In genomic region chr12:1795785-1796514, GRCh38 we compare ENCODE assay signal across 8 cellular contexts. TPM values are rescaled to one million over a fixed set of nuclear protein-coding genes. Genes with fewer than 3 reads are reported as not detected.
DNase-seq lines count a peak whose midpoint lies in the region; ATAC-seq and TF ChIP-seq lines count a peak whose summit lies in the region.

No MANE protein-coding gene starts in this region.

- peak overlapping the region; percentile 88 for H3K4me3 Mint-ChIP-seq in activated naive CD4-positive, alpha-beta T cell treated with anti-CD3 and anti-CD28 coated beads, Interleukin-2, amount 10 ng/mL, durations not matched to agents 7 days and 5 days
- no peak overlapping the region for H3K4me3 Mint-ChIP-seq in osteocyte (ENCODE audit: unreplicated experiment)

- no peaks in the 10 kb centered on the region for H3K36me3 Mint-ChIP-seq in activated naive CD4-positive, alpha-beta T cell treated with anti-CD3 and anti-CD28 coated beads, Interleukin-2, amount 10 ng/mL, durations not matched to agents 7 days and 5 days
- no peaks in the 10 kb centered on the region for H3K36me3 Mint-ChIP-seq in osteocyte (ENCODE audit: unreplicated experiment)

- H3K27me3 Mint-ChIP-seq in activated naive CD4-positive, alpha-beta T cell treated with anti-CD3 and anti-CD28 coated beads, Interleukin-2, amount 10 ng/mL, durations not matched to agents 7 days and 5 days = peaks cover 15% of the 10 kb centered on the region
- H3K27me3 Mint-ChIP-seq in osteocyte (ENCODE audit: unreplicated experiment) = no peaks in the 10 kb centered on the region

- peaks cover 0 to 22% of the 10 kb centered on the region in 2 donors for H3K4me1 ChIP-seq in thoracic aorta (ENCODE audit: control insufficient read depth in 1 of 2, low read depth in 2 of 2)

- CTCF ChIA-PET in activated naive CD4-positive, alpha-beta T cell treated with anti-CD3 and anti-CD28 coated beads, Interleukin-2, amount 10 ng/mL, durations not matched to agents 7 days and 5 days (lab: Charles Lee) = interaction anchor here (1.1 to 17.3 kb wide), 3 partner anchors 124 to 144 kb away, joined by 3 to 326 read pairs (median 110); no protein-coding TSS in a partner anchor

- peak; percentile 79 for ATAC-seq in thoracic aorta (ENCODE audit: insufficient number of reproducible peaks, low FRiP score, low read depth)

- no peaks in the 10 kb centered on the region for H3K36me3 ChIP-seq in GM06990 (ENCODE audit: control insufficient read depth, insufficient read depth, low read length)
- H3K36me3 ChIP-seq in thoracic aorta = no peaks in the 10 kb centered on the region

- peaks cover 21% of the 10 kb centered on the region for H3K4me1 Mint-ChIP-seq in activated naive CD4-positive, alpha-beta T cell treated with anti-CD3 and anti-CD28 coated beads, Interleukin-2, amount 10 ng/mL, durations not matched to agents 7 days and 5 days
- H3K4me1 Mint-ChIP-seq in osteocyte (ENCODE audit: unreplicated experiment) = peaks cover 9% of the 10 kb centered on the region

- TF ChIP-seq CTCF in GM06990 (IDR thresholded peaks at IDR 0.05; ENCODE audit: insufficient read depth, low read length, poor library complexity, severe bottlenecking) (peak; percentile 47), osteocyte (IDR thresholded peaks at IDR 0.05) (peak; percentile 100), thoracic aorta (IDR thresholded peaks at IDR 0.05) (peak; percentile 100)

- H3K27ac ChIP-seq in thoracic aorta = peak overlapping the region; percentile 47 to 63

- H3K4me3 ChIP-seq in GM06990 (replicated peaks; ENCODE audit: low read depth, low read length) (peak overlapping the region; percentile 76), thoracic aorta (peak overlapping the region; percentile 70)

- no peaks in the 10 kb centered on the region for H3K9me3 Mint-ChIP-seq in activated naive CD4-positive, alpha-beta T cell treated with anti-CD3 and anti-CD28 coated beads, Interleukin-2, amount 10 ng/mL, durations not matched to agents 7 days and 5 days
- no peaks in the 10 kb centered on the region for H3K9me3 Mint-ChIP-seq in osteocyte (ENCODE audit: unreplicated experiment)

- DNase-seq in GM06990 (ENCODE audit: extremely low read depth, insufficient read length) (peak; percentile 96), H4 (ENCODE audit: low spot score) (peak; percentile 82), LoVo (ENCODE audit: low spot score) (peak; percentile 94), SK-N-DZ (ENCODE audit: low spot score) (peak; percentile 81), germinal center (ENCODE audit: low spot score) (peak; percentile 93), osteocyte (ENCODE audit: extremely low spot score, unreplicated experiment) (peak; percentile 93), thoracic aorta (ENCODE audit: low spot score) (peak; percentile 53)
- peak; percentile 95 for DNase-seq in activated naive CD4-positive, alpha-beta T cell treated with anti-CD3 and anti-CD28 coated beads, Interleukin-2, amount 10 ng/mL, durations not matched to agents 7 days and 5 days

- no peaks in the 10 kb centered on the region for H3K9me3 ChIP-seq in thoracic aorta

- H3K27me3 ChIP-seq in GM06990 (replicated peaks; ENCODE audit: control insufficient read depth, insufficient read depth, low read length) (no peaks in the 10 kb centered on the region), thoracic aorta (replicated peaks; ENCODE audit: insufficient read depth) (no peaks in the 10 kb centered on the region)

- peak overlapping the region; percentile 91 for H3K27ac Mint-ChIP-seq in activated naive CD4-positive, alpha-beta T cell treated with anti-CD3 and anti-CD28 coated beads, Interleukin-2, amount 10 ng/mL, durations not matched to agents 7 days and 5 days
- H3K27ac Mint-ChIP-seq in osteocyte (ENCODE audit: unreplicated experiment) = no peak overlapping the region

RNA-seq across cellular contexts. Expression of gene LRTM2, which starts 24.4 kb away (rescaled TPM):
- not detected in 2 replicates for total RNA-seq in H4 (2014; rRNA removed; shearing (Covaris generic))
- 0.02 and 0.21 TPM in 2 replicates for polyA plus RNA-seq in SK-N-DZ (2014; cell fraction: cytosol; rRNA removed)
- 0.18 TPM in 1 of 2 replicates, not detected in the other for polyA plus RNA-seq in SK-N-DZ (2014; cell fraction: nucleus; rRNA removed)
- total RNA-seq in osteocyte (not detected in 2 replicates), thoracic aorta (not detected)

Comparison
In these comparisons a context has a peak if more than half of its experiments do, and no peak if none do; other contexts are left out.
1. Peak in every context shown above with its lines: DNase-seq, ATAC-seq, H3K4me3 ChIP-seq and H3K27ac ChIP-seq.
2. CTCF ChIP-seq: peak in every context shown above with its lines; median percentile 100 in osteocyte; 100 in thoracic aorta; 47 in GM06990.